ENCODE assay signal across 1 cellular context in the genomic region with DNA sequence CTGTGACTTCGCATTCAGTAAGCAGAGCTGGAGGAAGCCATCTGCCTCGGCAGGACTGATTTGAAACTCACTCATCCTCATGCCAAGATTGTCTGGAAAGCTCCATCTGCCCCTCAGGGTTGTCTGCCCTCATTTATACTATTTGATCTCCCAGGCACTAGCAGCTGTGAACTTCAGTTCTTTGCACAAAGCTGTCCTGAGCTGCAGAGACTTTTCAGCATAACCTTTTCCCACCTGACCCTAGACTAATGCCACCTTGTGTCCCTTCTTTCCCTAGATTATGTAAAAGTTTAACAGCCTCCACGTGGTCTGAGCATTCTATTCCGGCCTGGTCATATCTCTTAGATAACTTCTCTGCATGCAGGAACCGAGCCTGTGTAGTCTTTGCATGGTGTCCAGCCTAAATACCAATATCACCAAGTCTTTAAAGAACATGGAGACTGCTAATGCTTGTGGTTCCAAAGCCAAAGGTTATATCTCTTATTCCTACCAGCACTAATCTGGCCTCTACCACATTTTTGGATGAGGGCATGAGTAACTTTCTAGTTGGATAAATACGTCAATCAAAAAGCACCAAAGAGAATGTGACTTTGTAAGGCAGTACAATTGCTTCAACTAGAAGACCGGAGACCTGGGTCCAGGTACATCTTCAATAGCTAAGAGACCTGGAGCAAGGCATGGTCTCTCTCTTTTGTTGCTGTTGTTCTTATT.
TF ChIP-seq lines count a peak whose summit lies in the region.

No MANE protein-coding gene starts in this region.

TF ChIP-seq in K562, 482 proteins besides CTCF, POLR2A, EP300 and RAD21 (continued from another document):
- TF ChIP-seq, protein P1, sequence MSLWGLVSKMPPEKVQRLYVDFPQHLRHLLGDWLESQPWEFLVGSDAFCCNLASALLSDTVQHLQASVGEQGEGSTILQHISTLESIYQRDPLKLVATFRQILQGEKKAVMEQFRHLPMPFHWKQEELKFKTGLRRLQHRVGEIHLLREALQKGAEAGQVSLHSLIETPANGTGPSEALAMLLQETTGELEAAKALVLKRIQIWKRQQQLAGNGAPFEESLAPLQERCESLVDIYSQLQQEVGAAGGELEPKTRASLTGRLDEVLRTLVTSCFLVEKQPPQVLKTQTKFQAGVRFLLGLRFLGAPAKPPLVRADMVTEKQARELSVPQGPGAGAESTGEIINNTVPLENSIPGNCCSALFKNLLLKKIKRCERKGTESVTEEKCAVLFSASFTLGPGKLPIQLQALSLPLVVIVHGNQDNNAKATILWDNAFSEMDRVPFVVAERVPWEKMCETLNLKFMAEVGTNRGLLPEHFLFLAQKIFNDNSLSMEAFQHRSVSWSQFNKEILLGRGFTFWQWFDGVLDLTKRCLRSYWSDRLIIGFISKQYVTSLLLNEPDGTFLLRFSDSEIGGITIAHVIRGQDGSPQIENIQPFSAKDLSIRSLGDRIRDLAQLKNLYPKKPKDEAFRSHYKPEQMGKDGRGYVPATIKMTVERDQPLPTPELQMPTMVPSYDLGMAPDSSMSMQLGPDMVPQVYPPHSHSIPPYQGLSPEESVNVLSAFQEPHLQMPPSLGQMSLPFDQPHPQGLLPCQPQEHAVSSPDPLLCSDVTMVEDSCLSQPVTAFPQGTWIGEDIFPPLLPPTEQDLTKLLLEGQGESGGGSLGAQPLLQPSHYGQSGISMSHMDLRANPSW (CRISPR knock-in tag; IDR thresholded peaks at IDR 0.05), result no peak
- TF ChIP-seq PRMT5 (CRISPR knock-in tag; IDR thresholded peaks at IDR 0.05), result no peak
- TF ChIP-seq L3MBTL2 (IDR thresholded peaks at IDR 0.05), result peak; percentile 91
- TF ChIP-seq U2AF1 (optimal IDR thresholded peaks at IDR 0.05; ENCODE audit: low read depth, low read length), result no peak
- peak; percentile 16 to 32; a peak in 1 of 4 replicates for TF ChIP-seq KDM1A (IDR thresholded peaks at IDR 0.05)
- TF ChIP-seq, protein P2, sequence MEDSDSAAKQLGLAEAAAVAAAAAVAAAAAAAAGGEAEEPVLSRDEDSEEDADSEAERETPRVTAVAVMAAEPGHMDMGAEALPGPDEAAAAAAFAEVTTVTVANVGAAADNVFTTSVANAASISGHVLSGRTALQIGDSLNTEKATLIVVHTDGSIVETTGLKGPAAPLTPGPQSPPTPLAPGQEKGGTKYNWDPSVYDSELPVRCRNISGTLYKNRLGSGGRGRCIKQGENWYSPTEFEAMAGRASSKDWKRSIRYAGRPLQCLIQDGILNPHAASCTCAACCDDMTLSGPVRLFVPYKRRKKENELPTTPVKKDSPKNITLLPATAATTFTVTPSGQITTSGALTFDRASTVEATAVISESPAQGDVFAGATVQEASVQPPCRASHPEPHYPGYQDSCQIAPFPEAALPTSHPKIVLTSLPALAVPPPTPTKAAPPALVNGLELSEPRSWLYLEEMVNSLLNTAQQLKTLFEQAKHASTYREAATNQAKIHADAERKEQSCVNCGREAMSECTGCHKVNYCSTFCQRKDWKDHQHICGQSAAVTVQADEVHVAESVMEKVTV (CRISPR knock-in tag; IDR thresholded peaks at IDR 0.05), result no peak
- no peak for TF ChIP-seq SMARCB1 (IDR thresholded peaks at IDR 0.05; ENCODE audit: insufficient read length, low read depth)
- TF ChIP-seq, protein P3, sequence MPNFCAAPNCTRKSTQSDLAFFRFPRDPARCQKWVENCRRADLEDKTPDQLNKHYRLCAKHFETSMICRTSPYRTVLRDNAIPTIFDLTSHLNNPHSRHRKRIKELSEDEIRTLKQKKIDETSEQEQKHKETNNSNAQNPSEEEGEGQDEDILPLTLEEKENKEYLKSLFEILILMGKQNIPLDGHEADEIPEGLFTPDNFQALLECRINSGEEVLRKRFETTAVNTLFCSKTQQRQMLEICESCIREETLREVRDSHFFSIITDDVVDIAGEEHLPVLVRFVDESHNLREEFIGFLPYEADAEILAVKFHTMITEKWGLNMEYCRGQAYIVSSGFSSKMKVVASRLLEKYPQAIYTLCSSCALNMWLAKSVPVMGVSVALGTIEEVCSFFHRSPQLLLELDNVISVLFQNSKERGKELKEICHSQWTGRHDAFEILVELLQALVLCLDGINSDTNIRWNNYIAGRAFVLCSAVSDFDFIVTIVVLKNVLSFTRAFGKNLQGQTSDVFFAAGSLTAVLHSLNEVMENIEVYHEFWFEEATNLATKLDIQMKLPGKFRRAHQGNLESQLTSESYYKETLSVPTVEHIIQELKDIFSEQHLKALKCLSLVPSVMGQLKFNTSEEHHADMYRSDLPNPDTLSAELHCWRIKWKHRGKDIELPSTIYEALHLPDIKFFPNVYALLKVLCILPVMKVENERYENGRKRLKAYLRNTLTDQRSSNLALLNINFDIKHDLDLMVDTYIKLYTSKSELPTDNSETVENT (CRISPR knock-in tag; IDR thresholded peaks at IDR 0.05), result no peak
- TF ChIP-seq GABPA (tag; conservative IDR thresholded peaks at IDR 0.05; ENCODE audit: low read depth), result no peak
- peak; percentile 66; the same call in 1 of the 2 replicates for TF ChIP-seq NR4A1 (CRISPR knock-in tag; IDR thresholded peaks at IDR 0.05)
- peak; percentile 67 for TF ChIP-seq NR4A1 (tag; IDR thresholded peaks at IDR 0.05)
- TF ChIP-seq ZNF24 (IDR thresholded peaks at IDR 0.05), result no peak
- TF ChIP-seq, protein P4, sequence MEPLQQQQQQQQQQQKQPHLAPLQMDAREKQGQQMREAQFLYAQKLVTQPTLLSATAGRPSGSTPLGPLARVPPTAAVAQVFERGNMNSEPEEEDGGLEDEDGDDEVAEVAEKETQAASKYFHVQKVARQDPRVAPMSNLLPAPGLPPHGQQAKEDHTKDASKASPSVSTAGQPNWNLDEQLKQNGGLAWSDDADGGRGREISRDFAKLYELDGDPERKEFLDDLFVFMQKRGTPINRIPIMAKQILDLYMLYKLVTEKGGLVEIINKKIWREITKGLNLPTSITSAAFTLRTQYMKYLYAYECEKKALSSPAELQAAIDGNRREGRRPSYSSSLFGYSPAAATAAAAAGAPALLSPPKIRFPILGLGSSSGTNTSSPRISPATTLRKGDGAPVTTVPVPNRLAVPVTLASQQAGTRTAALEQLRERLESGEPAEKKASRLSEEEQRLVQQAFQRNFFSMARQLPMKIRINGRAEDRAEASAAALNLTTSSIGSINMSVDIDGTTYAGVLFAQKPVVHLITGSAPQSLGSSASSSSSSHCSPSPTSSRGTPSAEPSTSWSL (CRISPR knock-in tag; IDR thresholded peaks at IDR 0.05; ENCODE audit: borderline replicate concordance), result no peak
- TF ChIP-seq ZNF584 (CRISPR knock-in tag; IDR thresholded peaks at IDR 0.05; ENCODE audit: low read depth), result peak; percentile 27; the same call in 1 of the 2 replicates
- TF ChIP-seq FOSL1 (tag; conservative IDR thresholded peaks at IDR 0.05), result no peak
- TF ChIP-seq ZNF263 (CRISPR knock-in tag; IDR thresholded peaks at IDR 0.05; ENCODE audit: borderline replicate concordance), result no peak
- TF ChIP-seq, protein P5, sequence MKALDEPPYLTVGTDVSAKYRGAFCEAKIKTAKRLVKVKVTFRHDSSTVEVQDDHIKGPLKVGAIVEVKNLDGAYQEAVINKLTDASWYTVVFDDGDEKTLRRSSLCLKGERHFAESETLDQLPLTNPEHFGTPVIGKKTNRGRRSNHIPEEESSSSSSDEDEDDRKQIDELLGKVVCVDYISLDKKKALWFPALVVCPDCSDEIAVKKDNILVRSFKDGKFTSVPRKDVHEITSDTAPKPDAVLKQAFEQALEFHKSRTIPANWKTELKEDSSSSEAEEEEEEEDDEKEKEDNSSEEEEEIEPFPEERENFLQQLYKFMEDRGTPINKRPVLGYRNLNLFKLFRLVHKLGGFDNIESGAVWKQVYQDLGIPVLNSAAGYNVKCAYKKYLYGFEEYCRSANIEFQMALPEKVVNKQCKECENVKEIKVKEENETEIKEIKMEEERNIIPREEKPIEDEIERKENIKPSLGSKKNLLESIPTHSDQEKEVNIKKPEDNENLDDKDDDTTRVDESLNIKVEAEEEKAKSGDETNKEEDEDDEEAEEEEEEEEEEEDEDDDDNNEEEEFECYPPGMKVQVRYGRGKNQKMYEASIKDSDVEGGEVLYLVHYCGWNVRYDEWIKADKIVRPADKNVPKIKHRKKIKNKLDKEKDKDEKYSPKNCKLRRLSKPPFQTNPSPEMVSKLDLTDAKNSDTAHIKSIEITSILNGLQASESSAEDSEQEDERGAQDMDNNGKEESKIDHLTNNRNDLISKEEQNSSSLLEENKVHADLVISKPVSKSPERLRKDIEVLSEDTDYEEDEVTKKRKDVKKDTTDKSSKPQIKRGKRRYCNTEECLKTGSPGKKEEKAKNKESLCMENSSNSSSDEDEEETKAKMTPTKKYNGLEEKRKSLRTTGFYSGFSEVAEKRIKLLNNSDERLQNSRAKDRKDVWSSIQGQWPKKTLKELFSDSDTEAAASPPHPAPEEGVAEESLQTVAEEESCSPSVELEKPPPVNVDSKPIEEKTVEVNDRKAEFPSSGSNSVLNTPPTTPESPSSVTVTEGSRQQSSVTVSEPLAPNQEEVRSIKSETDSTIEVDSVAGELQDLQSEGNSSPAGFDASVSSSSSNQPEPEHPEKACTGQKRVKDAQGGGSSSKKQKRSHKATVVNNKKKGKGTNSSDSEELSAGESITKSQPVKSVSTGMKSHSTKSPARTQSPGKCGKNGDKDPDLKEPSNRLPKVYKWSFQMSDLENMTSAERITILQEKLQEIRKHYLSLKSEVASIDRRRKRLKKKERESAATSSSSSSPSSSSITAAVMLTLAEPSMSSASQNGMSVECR (CRISPR knock-in tag; IDR thresholded peaks at IDR 0.05), result no peak
- TF ChIP-seq, protein P6, sequence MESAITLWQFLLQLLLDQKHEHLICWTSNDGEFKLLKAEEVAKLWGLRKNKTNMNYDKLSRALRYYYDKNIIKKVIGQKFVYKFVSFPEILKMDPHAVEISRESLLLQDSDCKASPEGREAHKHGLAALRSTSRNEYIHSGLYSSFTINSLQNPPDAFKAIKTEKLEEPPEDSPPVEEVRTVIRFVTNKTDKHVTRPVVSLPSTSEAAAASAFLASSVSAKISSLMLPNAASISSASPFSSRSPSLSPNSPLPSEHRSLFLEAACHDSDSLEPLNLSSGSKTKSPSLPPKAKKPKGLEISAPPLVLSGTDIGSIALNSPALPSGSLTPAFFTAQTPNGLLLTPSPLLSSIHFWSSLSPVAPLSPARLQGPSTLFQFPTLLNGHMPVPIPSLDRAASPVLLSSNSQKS (CRISPR knock-in tag; IDR thresholded peaks at IDR 0.05), result no peak
- no peak for TF ChIP-seq CCAR2 (IDR thresholded peaks at IDR 0.05; ENCODE audit: low read depth, low read length)
- no peak for TF ChIP-seq NFXL1 (CRISPR knock-in tag; IDR thresholded peaks at IDR 0.05)
- no peak for TF ChIP-seq GATAD2A (IDR thresholded peaks at IDR 0.05)
- no peak for TF ChIP-seq HOXB6 (CRISPR knock-in tag; IDR thresholded peaks at IDR 0.05; ENCODE audit: borderline replicate concordance)
- no peak for TF ChIP-seq ZEB2 (IDR thresholded peaks at IDR 0.05)
- no peak for TF ChIP-seq ZSCAN29 (IDR thresholded peaks at IDR 0.05)
- TF ChIP-seq, protein P7, sequence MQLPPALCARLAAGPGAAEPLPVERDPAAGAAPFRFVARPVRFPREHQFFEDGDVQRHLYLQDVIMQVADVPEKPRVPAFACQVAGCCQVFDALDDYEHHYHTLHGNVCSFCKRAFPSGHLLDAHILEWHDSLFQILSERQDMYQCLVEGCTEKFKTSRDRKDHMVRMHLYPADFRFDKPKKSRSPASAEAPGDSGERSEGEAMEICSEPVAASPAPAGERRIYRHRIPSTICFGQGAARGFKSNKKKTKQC (CRISPR knock-in tag; IDR thresholded peaks at IDR 0.05), result no peak
- TF ChIP-seq, protein P8, sequence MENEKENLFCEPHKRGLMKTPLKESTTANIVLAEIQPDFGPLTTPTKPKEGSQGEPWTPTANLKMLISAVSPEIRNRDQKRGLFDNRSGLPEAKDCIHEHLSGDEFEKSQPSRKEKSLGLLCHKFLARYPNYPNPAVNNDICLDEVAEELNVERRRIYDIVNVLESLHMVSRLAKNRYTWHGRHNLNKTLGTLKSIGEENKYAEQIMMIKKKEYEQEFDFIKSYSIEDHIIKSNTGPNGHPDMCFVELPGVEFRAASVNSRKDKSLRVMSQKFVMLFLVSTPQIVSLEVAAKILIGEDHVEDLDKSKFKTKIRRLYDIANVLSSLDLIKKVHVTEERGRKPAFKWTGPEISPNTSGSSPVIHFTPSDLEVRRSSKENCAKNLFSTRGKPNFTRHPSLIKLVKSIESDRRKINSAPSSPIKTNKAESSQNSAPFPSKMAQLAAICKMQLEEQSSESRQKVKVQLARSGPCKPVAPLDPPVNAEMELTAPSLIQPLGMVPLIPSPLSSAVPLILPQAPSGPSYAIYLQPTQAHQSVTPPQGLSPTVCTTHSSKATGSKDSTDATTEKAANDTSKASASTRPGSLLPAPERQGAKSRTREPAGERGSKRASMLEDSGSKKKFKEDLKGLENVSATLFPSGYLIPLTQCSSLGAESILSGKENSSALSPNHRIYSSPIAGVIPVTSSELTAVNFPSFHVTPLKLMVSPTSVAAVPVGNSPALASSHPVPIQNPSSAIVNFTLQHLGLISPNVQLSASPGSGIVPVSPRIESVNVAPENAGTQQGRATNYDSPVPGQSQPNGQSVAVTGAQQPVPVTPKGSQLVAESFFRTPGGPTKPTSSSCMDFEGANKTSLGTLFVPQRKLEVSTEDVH (IDR thresholded peaks at IDR 0.05; ENCODE audit: low read depth, partially characterized antibody), result no peak
- peak; percentile 64; the same call in 1 of the 2 replicates for TF ChIP-seq BRD4 (IDR thresholded peaks at IDR 0.05)
- TF ChIP-seq, protein P9, sequence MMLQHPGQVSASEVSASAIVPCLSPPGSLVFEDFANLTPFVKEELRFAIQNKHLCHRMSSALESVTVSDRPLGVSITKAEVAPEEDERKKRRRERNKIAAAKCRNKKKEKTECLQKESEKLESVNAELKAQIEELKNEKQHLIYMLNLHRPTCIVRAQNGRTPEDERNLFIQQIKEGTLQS (IDR thresholded peaks at IDR 0.05), result no peak
- TF ChIP-seq, protein P9 (CRISPR knock-in tag; conservative IDR thresholded peaks at IDR 0.05), result no peak
- no peak for TF ChIP-seq NELFE (IDR thresholded peaks at IDR 0.05; ENCODE audit: insufficient read depth, insufficient read length)
- TF ChIP-seq, protein P10, sequence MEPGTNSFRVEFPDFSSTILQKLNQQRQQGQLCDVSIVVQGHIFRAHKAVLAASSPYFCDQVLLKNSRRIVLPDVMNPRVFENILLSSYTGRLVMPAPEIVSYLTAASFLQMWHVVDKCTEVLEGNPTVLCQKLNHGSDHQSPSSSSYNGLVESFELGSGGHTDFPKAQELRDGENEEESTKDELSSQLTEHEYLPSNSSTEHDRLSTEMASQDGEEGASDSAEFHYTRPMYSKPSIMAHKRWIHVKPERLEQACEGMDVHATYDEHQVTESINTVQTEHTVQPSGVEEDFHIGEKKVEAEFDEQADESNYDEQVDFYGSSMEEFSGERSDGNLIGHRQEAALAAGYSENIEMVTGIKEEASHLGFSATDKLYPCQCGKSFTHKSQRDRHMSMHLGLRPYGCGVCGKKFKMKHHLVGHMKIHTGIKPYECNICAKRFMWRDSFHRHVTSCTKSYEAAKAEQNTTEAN (CRISPR knock-in tag; IDR thresholded peaks at IDR 0.05), result no peak
- no peak for TF ChIP-seq ZFP1 (CRISPR knock-in tag; IDR thresholded peaks at IDR 0.05)
- TF ChIP-seq EGR1 (conservative IDR thresholded peaks at IDR 0.05), result no peak
- no peak for TF ChIP-seq ZNF445 (CRISPR knock-in tag; IDR thresholded peaks at IDR 0.05; ENCODE audit: low read depth)
TF ChIP-seq in K562: peak in this region for 79.
